1 cellular context compared by ENCODE assay signal in the genomic region with DNA sequence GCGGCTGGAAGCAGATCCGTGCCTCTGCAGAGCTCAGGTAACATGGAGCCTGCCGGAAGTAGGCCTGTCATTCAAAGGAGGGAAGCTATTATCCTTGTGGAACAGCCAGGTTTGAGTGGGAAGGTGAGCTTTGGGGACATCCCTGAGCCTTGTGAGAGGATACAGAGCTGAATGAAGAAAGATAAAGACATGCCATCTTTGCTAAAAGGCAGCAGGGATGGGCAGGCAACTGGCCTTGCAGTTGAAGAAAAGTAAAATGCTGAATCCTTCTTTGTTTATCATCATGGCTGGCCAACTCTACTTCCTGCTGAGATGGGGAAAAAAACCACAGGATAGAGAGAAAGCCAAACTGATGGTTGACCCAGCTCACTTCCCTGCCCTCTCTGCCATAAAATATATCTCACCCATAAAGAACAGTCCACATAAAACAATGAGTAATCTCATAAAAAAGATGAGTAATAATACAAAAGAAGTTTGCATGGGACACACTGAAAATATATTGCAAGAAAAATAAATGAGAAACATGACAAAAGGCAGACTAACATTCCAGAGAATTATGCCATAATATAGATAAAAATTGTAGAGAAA.
TF ChIP-seq lines count a peak whose summit lies in the region.

No MANE protein-coding gene starts in this region.

TF ChIP-seq in HEK293, 187 proteins besides CTCF, POLR2A, EP300 and RAD21 (continued from another document):
- TF ChIP-seq ZNF791 (tag by site-specific recombination; IDR thresholded peaks at IDR 0.05) = no peak
- TF ChIP-seq, protein P1, sequence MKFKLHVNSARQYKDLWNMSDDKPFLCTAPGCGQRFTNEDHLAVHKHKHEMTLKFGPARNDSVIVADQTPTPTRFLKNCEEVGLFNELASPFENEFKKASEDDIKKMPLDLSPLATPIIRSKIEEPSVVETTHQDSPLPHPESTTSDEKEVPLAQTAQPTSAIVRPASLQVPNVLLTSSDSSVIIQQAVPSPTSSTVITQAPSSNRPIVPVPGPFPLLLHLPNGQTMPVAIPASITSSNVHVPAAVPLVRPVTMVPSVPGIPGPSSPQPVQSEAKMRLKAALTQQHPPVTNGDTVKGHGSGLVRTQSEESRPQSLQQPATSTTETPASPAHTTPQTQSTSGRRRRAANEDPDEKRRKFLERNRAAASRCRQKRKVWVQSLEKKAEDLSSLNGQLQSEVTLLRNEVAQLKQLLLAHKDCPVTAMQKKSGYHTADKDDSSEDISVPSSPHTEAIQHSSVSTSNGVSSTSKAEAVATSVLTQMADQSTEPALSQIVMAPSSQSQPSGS (tag by site-specific recombination; IDR thresholded peaks at IDR 0.05; ENCODE audit: low read depth) = peak; percentile 39; the same call in 1 of the 2 replicates
